ENCODE assay signal across 8 cellular contexts in the genomic region with DNA sequence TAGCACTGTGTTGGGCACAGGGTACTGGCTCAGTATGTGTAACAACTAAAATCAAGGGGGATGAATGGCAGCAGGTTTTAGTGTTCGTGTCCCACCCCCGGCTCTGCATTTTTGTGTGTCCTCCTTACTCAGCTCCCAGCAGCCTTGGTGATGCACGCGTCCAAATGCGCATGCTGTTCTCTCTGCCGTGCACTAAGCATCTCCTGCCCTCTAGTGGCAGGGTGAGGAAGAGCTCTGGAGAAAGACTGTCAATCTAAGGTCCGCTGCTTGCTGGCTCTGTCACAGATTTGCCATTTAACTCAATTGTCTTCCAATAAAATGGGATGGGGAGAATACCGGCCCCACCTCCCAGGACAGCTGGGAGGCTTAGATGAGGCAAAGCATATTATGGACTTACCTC.
DNase-seq lines count a peak whose midpoint lies in the region; ATAC-seq and TF ChIP-seq lines count a peak whose summit lies in the region.

No MANE protein-coding gene starts in this region.

- H3K36me3 ChIP-seq in hepatocyte (replicated peaks; ENCODE audit: insufficient read depth, low read depth) (no peaks in the 10 kb centered on the region), uterus (no peaks in the 10 kb centered on the region)

- whole genome bisulfite sequencing in hepatocyte (ENCODE audit: low lambda C conversion rate, missing lambda C conversion rate), result 84% methylated on average over 8 of the region's 8 CpGs

- H3K9me3 ChIP-seq in hepatocyte (ENCODE audit: low read depth), result no peaks in the 10 kb centered on the region
- no peaks in the 10 kb centered on the region for H3K9me3 ChIP-seq in uterus

- no peak overlapping the region for H2AFZ ChIP-seq in hepatocyte

- no peaks in the 10 kb centered on the region for H3K79me2 ChIP-seq in hepatocyte

- H3K4me2 ChIP-seq in hepatocyte, result no peak overlapping the region

- no peak for TF ChIP-seq POLR2A in uterus (IDR thresholded peaks at IDR 0.05)

- ATAC-seq in GM19328 (IDR thresholded peaks at IDR 0.05; ENCODE audit: unreplicated experiment), result no peak
- ATAC-seq in GM21528 (IDR thresholded peaks at IDR 0.05; ENCODE audit: low FRiP score, unreplicated experiment), result no peak

- DNase-seq in AG10803 (ENCODE audit: low read depth), result peak; percentile 25
- DNase-seq in GM12865 (ENCODE audit: low read depth), result peak; percentile 50
- peak; percentile 25 for DNase-seq in SW480 (ENCODE audit: low spot score)
- DNase-seq in hepatocyte (ENCODE audit: low spot score), result peak; percentile 28
- no peak for DNase-seq in uterus
- DNase-seq in NCI-H1436 treated with DMSO at 0.1 percent for 48 hours (lab: John Stamatoyannopoulos, UW), result no peak

- H3K4me1 ChIP-seq in hepatocyte (ENCODE audit: insufficient read depth), result no peaks in the 10 kb centered on the region
- no peaks in the 10 kb centered on the region for H3K4me1 ChIP-seq in uterus

- H3K9me2 ChIP-seq in hepatocyte (replicated peaks; ENCODE audit: insufficient read depth), result no peaks in the 10 kb centered on the region

- H3K4me3 ChIP-seq in AG10803 (ENCODE audit: low read length), result no peak overlapping the region
- no peak overlapping the region for H3K4me3 ChIP-seq in GM12865 (ENCODE audit: low read depth, low read length)
- H3K4me3 ChIP-seq in hepatocyte, result no peak overlapping the region
- H3K4me3 ChIP-seq in uterus, result no peak overlapping the region

- intact Hi-C loops in uterus (cut with DNase I; ENCODE audit: low total_unique reads), result loop anchor here (10.0 kb wide), 1 partner anchor 214 kb away; no protein-coding TSS in a partner anchor

- no peaks in the 10 kb centered on the region for H4K20me1 ChIP-seq in hepatocyte (ENCODE audit: insufficient read depth, poor library complexity, severe bottlenecking)

- H3K27ac ChIP-seq in hepatocyte (no peak overlapping the region), uterus (no peak overlapping the region)

- no peaks in the 10 kb centered on the region for H3K27me3 ChIP-seq in hepatocyte
- no peaks in the 10 kb centered on the region for H3K27me3 ChIP-seq in uterus

- TF ChIP-seq CTCF in AG10803 (conservative IDR thresholded peaks at IDR 0.05; ENCODE audit: low read length) (peak; percentile 63), GM12865 (IDR thresholded peaks at IDR 0.05; ENCODE audit: insufficient read depth, low read depth, low read length, missing control alignments) (peak; percentile 74), hepatocyte (IDR thresholded peaks at IDR 0.05; ENCODE audit: poor library complexity) (peak; percentile 34), uterus (IDR thresholded peaks at IDR 0.05) (peak in 3 of 4 experiments; percentile 14 to 31 (median 22))

Comparison
In these comparisons a context has a peak if more than half of its experiments do, and no peak if none do; other contexts are left out.
1. DNase-seq: peak in AG10803 (single experiment), GM12865 (single experiment), SW480 (single experiment) and hepatocyte (single experiment); none in uterus (0 of 2) and NCI-H1436 treated with DMSO at 0.1 percent for 48 hours (single experiment).
2. CTCF ChIP-seq: peak in every context shown above with its lines; median percentile 74 in GM12865; 63 in AG10803; 34 in hepatocyte; 22 in uterus.